13 cellular contexts compared by ENCODE assay signal in the genomic region with DNA sequence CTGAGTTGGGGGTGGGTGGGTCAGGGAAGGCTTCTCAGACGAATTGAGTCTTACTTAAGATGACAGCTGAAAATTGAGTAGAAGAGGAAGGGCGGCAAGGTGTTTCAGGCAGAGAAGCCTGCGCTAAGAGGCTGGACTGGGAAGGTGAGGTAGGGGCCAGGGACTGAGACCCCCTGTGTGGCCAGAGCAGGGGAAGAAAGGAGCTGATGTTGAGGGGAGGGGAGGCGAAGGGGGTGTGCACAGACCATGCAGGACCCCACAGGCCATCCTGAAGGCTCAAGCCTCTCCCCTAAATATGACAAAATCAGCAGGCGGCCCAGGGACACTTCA. TPM values are rescaled to one million over a fixed set of nuclear protein-coding genes. Genes with fewer than 3 reads are reported as not detected.
DNase-seq lines count a peak whose midpoint lies in the region; ATAC-seq and TF ChIP-seq lines count a peak whose summit lies in the region.
"Had no signal": no experiment of that assay in that cellular context is flagged by ENCODE, and none has a peak within 500 bp of the region (broad histone marks: within the 10 kb centered on the region; RNA-seq: fewer than 3 reads in every experiment).

No MANE protein-coding gene starts in this region.

- CTCF ChIA-PET in Panc1 (lab: Charles Lee) (no interaction called here), HEK293T (lab: Yijun Ruan, JAX) (no interaction called here)

- H3K4me1 Mint-ChIP-seq in endothelial cell (ENCODE audit: unreplicated experiment) = peaks cover 19% of the 10 kb centered on the region

- no peak overlapping the region for H4K8ac ChIP-seq in neuronal stem cell (ENCODE audit: low read depth, low read length)

- no peak overlapping the region for H2BK15ac ChIP-seq in neuronal stem cell (ENCODE audit: low read length)

- H3K36me3 Mint-ChIP-seq in endothelial cell (ENCODE audit: low read depth, unreplicated experiment) = no peaks in the 10 kb centered on the region

- H3K27ac Mint-ChIP-seq in endothelial cell (ENCODE audit: unreplicated experiment) = peak overlapping the region; percentile 77

- no peak overlapping the region for H3K14ac ChIP-seq in neuronal stem cell (ENCODE audit: low read length)

- POLR2A ChIA-PET in Panc1 (lab: Charles Lee) (no interaction called here), HEK293T (lab: Yijun Ruan, JAX) (interaction anchor here (1.4 to 3.7 kb wide), 4 partner anchors 41 to 102 kb away, joined by 4 to 15 read pairs (median 7); a partner anchor contains a TSS)

- H3K4me2 ChIP-seq in neuronal stem cell (ENCODE audit: insufficient read depth, low read length, poor library complexity, severe bottlenecking) = no peak overlapping the region

- no peaks in the 10 kb centered on the region for H3K79me1 ChIP-seq in neuronal stem cell (ENCODE audit: low read depth, low read length)

- H3K4ac ChIP-seq in neuronal stem cell (ENCODE audit: low read length) = no peak overlapping the region

- peaks cover 14% of the 10 kb centered on the region for H3K27me3 Mint-ChIP-seq in endothelial cell (ENCODE audit: unreplicated experiment)

- DNase-seq in Panc1 (ENCODE audit: low read depth, low spot score) (no peak), endothelial cell (ENCODE audit: low spot score) (no peak), neuronal stem cell (ENCODE audit: low spot score) (no peak), DMS53 treated with DMSO at 0.1 percent for 48 hours (lab: John Stamatoyannopoulos, UW; ENCODE audit: unreplicated experiment) (no peak), HEK293T (ENCODE audit: extremely low spot score) (no peak)
- no peak for DNase-seq in activated effector memory CD4-positive, alpha-beta T cell treated with anti-CD3 and anti-CD28 coated beads, Interleukin-2, amount 50 U/mL, for 16 hours
- DNase-seq: NCI-H2081, SHP77, small intestine, stomach had no signal

- peak overlapping the region; percentile 75; the same call in 1 of the 2 replicates for H3K9ac ChIP-seq in ES-I3 (ENCODE audit: low read depth, low read length)
- no peak overlapping the region for H3K9ac ChIP-seq in neuronal stem cell (ENCODE audit: low read depth, low read length, poor library complexity)

- H3K4me1 ChIP-seq in ES-I3 (ENCODE audit: insufficient read depth, low read length) = peaks cover 12% of the 10 kb centered on the region
- peaks cover 15% of the 10 kb centered on the region for H3K4me1 ChIP-seq in Panc1 (ENCODE audit: control insufficient read depth, insufficient read depth, low read length)
- peaks cover 4 to 20% of the 10 kb centered on the region in 2 donors for H3K4me1 ChIP-seq in neuronal stem cell (ENCODE audit: control insufficient read depth in 2 of 2, insufficient read depth in 1 of 2, low read depth in 1 of 2, low read length in 2 of 2)

- H3K23ac ChIP-seq in neuronal stem cell (ENCODE audit: low read depth, low read length, poor library complexity) = no peak overlapping the region

- WGBS in neuronal stem cell (ENCODE audit: extremely low coverage in 2 of 2, insufficient read length in 2 of 2, insufficient replicate concordance in 1 of 2), 2 donors = no CpG with 5 or more reads among the region's 5 CpGs

- H4K91ac ChIP-seq in neuronal stem cell (ENCODE audit: low read depth, low read length, poor library complexity) = no peak overlapping the region

- no peak overlapping the region for H2BK12ac ChIP-seq in neuronal stem cell (ENCODE audit: low read length)

- peak overlapping the region; percentile 95 for H3K4me3 Mint-ChIP-seq in endothelial cell (ENCODE audit: unreplicated experiment)

- H3K18ac ChIP-seq in neuronal stem cell (ENCODE audit: low read length) = peak overlapping the region; percentile 44

- H3K9me3 ChIP-seq in ES-I3 (ENCODE audit: control insufficient read depth, insufficient read depth, low read length) (no peaks in the 10 kb centered on the region), Panc1 (ENCODE audit: control insufficient read depth, insufficient read depth, low read depth, low read length) (peaks cover 10% of the 10 kb centered on the region; the same call in 1 of the 2 replicates), neuronal stem cell (replicated peaks in 1 of 2; ENCODE audit: control insufficient read depth in 2 of 2, insufficient read depth in 1 of 2, low read depth in 1 of 2, low read length in 2 of 2) (peaks cover 2 to 20% of the 10 kb centered on the region in 2 donors)
- H3K9me3 ChIP-seq: HAP-1 had no signal

- peak overlapping the region; percentile 54; the same call in 1 of the 2 replicates for H3K27ac ChIP-seq in Panc1 (ENCODE audit: low read length)
- H3K27ac ChIP-seq in neuronal stem cell (replicated peaks; ENCODE audit: low read length) = no peak overlapping the region

- H3K36me3 ChIP-seq in ES-I3 (ENCODE audit: insufficient read depth, low read length) = no peaks in the 10 kb centered on the region
- H3K36me3 ChIP-seq in Panc1 (ENCODE audit: control insufficient read depth, insufficient read depth, low read length) = no peaks in the 10 kb centered on the region
- no peaks in the 10 kb centered on the region for H3K36me3 ChIP-seq in neuronal stem cell (replicated peaks in 1 of 2; ENCODE audit: control insufficient read depth in 2 of 2, insufficient read depth in 2 of 2, low read length in 2 of 2)
- H3K36me3 ChIP-seq: HAP-1, stomach had no signal

- H2AFZ ChIP-seq in neuronal stem cell (ENCODE audit: low read length) = peak overlapping the region; percentile 93

- H2BK120ac ChIP-seq in neuronal stem cell (ENCODE audit: low read depth, low read length) = no peak overlapping the region

- TF ChIP-seq CTCF in Panc1 (IDR thresholded peaks at IDR 0.05) = no peak
- no peak for TF ChIP-seq CTCF in endothelial cell (IDR thresholded peaks at IDR 0.05; ENCODE audit: unreplicated experiment)

- no peaks in the 10 kb centered on the region for H3K9me3 Mint-ChIP-seq in endothelial cell (ENCODE audit: unreplicated experiment)

- BruUV-seq in Panc1 (replicated peaks; lab: Mats Ljungman, UMichigan) = no TSS peak

- H2BK5ac ChIP-seq in neuronal stem cell (ENCODE audit: low read length) = no peak overlapping the region

- ATAC-seq in Panc1 (no peak), HG02678 (IDR thresholded peaks at IDR 0.05; ENCODE audit: unreplicated experiment) (no peak)

- in situ Hi-C loops in Panc1 (cut with HindIII; ENCODE audit: low pct_unique_long_range_greater_than_20kb, low sequenced_read_pairs) = no loop called here

- H3K27me3 ChIP-seq in Panc1 (ENCODE audit: control insufficient read depth, insufficient read depth, low read length) (no peaks in the 10 kb centered on the region), neuronal stem cell (ENCODE audit: control insufficient read depth in 3 of 3, insufficient read depth in 3 of 3, low read depth in 1 of 3, low read length in 3 of 3) (peaks cover 0 to 61% (median 11%) of the 10 kb centered on the region in 3 experiments)

- intact Hi-C loops in Panc1 (cut with micrococcal nuclease; ENCODE audit: unreplicated experiment) = loop anchor here (5.0 kb wide), 1 partner anchor 115 kb away; a partner anchor contains a TSS

- peak overlapping the region; percentile 52 to 67 for H3K4me3 ChIP-seq in Panc1 (ENCODE audit: low read depth in 2 of 2, low read length in 2 of 2)
- H3K4me3 ChIP-seq in neuronal stem cell (ENCODE audit: low read length in 2 of 2) = no peak overlapping the region
- H3K4me3 ChIP-seq: HAP-1 had no signal

- H2AK5ac ChIP-seq in neuronal stem cell (ENCODE audit: low read depth, low read length) = no peak overlapping the region

TF ChIP-seq in HEK293T, 16 proteins besides CTCF, POLR2A, EP300 and RAD21:
- TF ChIP-seq SUZ12 (IDR thresholded peaks at IDR 0.05) (no peak), FOXM1 (IDR thresholded peaks at IDR 0.05; ENCODE audit: borderline replicate concordance) (no peak), SP1 (IDR thresholded peaks at IDR 0.05) (no peak), BHLHE40 (IDR thresholded peaks at IDR 0.05; ENCODE audit: borderline replicate concordance) (no peak), L3MBTL2 (conservative IDR thresholded peaks at IDR 0.05) (no peak), ARNT (IDR thresholded peaks at IDR 0.05) (no peak), FOXA1 (IDR thresholded peaks at IDR 0.05) (no peak), CTBP1 (IDR thresholded peaks at IDR 0.05; ENCODE audit: borderline replicate concordance) (no peak)

RNA-seq across cellular contexts. Expression of a gene that starts 40.6 kb away (rescaled TPM):
- total RNA-seq in Panc1 (2021; ENCODE audit: unreplicated experiment) = 35.6 TPM
- 36.3 TPM for polyA plus RNA-seq in Panc1 (2012; ENCODE audit: insufficient read length)
- 21.6 TPM for total RNA-seq in endothelial cell (ENCODE audit: unreplicated experiment)
- polyA plus RNA-seq in neuronal stem cell (2013, experiment 1 of 2) = 8.4 TPM
- polyA plus RNA-seq in neuronal stem cell (2013, experiment 2 of 2) = 8.8 TPM

Comparison
In these comparisons a context has a peak if more than half of its experiments do, and no peak if none do; other contexts are left out.
1. H3K4me3 ChIP-seq: peak in Panc1 (2 of 2); none in neuronal stem cell (0 of 2).